Comparison of ENCODE assay signal across 1 cellular context in genomic region chr10:51892965-51893658, GRCh38.
TF ChIP-seq lines count a peak whose summit lies in the region.

No MANE protein-coding gene starts in this region.

TF ChIP-seq in HEK293, 187 proteins besides CTCF, POLR2A, EP300 and RAD21 (continued from another document):
- no peak for TF ChIP-seq ZSCAN5A (tag by site-specific recombination; IDR thresholded peaks at IDR 0.05)
- TF ChIP-seq ZSCAN4 (tag by site-specific recombination; IDR thresholded peaks at IDR 0.05), result no peak
- no peak for TF ChIP-seq ZNF169 (tag by site-specific recombination; IDR thresholded peaks at IDR 0.05)
- TF ChIP-seq ZNF596 (tag by site-specific recombination; IDR thresholded peaks at IDR 0.05), result no peak
- TF ChIP-seq ZNF2 (tag by site-specific recombination; IDR thresholded peaks at IDR 0.05), result no peak
- peak; percentile 73 for TF ChIP-seq FEZF1 (tag by site-specific recombination; IDR thresholded peaks at IDR 0.05)
- TF ChIP-seq ZNF174 (tag by site-specific recombination; IDR thresholded peaks at IDR 0.05), result no peak
- no peak for TF ChIP-seq ZNF362 (tag by site-specific recombination; IDR thresholded peaks at IDR 0.05)
- no peak for TF ChIP-seq ZBTB17 (tag by site-specific recombination; IDR thresholded peaks at IDR 0.05)
- peak; percentile 88 for TF ChIP-seq ZBTB8A (tag by site-specific recombination; IDR thresholded peaks at IDR 0.05)
- no peak for TF ChIP-seq ELK4 (IDR thresholded peaks at IDR 0.05; ENCODE audit: borderline replicate concordance, low read depth, low read length)
TF ChIP-seq in HEK293: peak in this region for 4.
